In the genomic region with DNA sequence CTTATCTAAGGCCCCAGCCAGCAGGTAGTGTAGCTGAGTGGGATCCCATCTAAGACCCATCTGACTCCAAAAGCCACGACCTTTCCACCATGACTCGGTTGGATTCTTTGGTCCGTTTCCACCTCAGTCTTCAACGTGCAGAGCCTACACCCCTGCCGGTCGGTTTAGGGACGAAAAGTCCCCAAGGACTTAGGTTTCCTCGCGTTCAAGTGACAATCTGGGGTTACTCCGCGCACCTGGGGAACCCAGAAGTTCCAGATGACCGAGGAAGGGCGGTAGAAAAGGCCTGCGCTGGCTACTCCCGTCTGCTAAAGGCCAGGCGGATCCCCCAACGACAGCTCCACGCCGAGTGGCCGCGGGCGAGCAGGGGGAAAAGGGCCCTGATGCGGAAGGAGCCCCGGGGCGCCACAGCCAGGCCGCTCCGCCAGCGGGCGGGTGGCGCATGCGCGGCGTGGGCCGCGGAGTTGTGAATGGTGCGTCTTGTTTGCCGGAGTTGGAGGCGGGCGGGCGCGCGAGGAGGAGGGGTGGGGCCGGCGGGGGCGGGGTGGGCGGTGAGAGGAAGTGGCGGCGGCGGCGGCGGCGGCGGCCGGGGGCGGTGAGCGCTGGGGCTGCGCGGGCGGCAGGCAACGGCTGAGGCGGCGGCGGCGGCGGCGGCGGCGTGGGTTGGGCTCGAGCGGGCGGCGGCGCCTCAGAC, we compare ENCODE assay signal across 1 cellular context.
TF ChIP-seq lines count a peak whose summit lies in the region.

Gene CBFB, plus strand, starts transcription at position 595 of the 694 bp plus-strand sequence. CDS start 259 bp downstream, outside the sequence.

TF ChIP-seq in GM12878, 131 proteins besides CTCF, POLR2A, EP300 and RAD21 (continued from another document and continues in another):
- TF ChIP-seq, protein P1, sequence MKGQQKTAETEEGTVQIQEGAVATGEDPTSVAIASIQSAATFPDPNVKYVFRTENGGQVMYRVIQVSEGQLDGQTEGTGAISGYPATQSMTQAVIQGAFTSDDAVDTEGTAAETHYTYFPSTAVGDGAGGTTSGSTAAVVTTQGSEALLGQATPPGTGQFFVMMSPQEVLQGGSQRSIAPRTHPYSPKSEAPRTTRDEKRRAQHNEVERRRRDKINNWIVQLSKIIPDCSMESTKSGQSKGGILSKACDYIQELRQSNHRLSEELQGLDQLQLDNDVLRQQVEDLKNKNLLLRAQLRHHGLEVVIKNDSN (IDR thresholded peaks at IDR 0.05; ENCODE audit: borderline replicate concordance, extremely low read length, insufficient read depth, low read depth, low read length): no peak
- TF ChIP-seq NFYA (IDR thresholded peaks at IDR 0.05; ENCODE audit: borderline replicate concordance, low read depth, low read length): no peak
- peak; percentile 42; the same call in 1 of the 2 replicates for TF ChIP-seq RELB (IDR thresholded peaks at IDR 0.05; ENCODE audit: low read depth)
- peak; percentile 72 for TF ChIP-seq HDGF (IDR thresholded peaks at IDR 0.05)
- TF ChIP-seq CHD4 (IDR thresholded peaks at IDR 0.05): no peak
- no peak for TF ChIP-seq SREBF1 (IDR thresholded peaks at IDR 0.05; ENCODE audit: low read length)
- no peak for TF ChIP-seq IKZF1 (conservative IDR thresholded peaks at IDR 0.05)
- no peak for TF ChIP-seq TCF7 (IDR thresholded peaks at IDR 0.05; ENCODE audit: borderline replicate concordance)
- TF ChIP-seq, protein P2, sequence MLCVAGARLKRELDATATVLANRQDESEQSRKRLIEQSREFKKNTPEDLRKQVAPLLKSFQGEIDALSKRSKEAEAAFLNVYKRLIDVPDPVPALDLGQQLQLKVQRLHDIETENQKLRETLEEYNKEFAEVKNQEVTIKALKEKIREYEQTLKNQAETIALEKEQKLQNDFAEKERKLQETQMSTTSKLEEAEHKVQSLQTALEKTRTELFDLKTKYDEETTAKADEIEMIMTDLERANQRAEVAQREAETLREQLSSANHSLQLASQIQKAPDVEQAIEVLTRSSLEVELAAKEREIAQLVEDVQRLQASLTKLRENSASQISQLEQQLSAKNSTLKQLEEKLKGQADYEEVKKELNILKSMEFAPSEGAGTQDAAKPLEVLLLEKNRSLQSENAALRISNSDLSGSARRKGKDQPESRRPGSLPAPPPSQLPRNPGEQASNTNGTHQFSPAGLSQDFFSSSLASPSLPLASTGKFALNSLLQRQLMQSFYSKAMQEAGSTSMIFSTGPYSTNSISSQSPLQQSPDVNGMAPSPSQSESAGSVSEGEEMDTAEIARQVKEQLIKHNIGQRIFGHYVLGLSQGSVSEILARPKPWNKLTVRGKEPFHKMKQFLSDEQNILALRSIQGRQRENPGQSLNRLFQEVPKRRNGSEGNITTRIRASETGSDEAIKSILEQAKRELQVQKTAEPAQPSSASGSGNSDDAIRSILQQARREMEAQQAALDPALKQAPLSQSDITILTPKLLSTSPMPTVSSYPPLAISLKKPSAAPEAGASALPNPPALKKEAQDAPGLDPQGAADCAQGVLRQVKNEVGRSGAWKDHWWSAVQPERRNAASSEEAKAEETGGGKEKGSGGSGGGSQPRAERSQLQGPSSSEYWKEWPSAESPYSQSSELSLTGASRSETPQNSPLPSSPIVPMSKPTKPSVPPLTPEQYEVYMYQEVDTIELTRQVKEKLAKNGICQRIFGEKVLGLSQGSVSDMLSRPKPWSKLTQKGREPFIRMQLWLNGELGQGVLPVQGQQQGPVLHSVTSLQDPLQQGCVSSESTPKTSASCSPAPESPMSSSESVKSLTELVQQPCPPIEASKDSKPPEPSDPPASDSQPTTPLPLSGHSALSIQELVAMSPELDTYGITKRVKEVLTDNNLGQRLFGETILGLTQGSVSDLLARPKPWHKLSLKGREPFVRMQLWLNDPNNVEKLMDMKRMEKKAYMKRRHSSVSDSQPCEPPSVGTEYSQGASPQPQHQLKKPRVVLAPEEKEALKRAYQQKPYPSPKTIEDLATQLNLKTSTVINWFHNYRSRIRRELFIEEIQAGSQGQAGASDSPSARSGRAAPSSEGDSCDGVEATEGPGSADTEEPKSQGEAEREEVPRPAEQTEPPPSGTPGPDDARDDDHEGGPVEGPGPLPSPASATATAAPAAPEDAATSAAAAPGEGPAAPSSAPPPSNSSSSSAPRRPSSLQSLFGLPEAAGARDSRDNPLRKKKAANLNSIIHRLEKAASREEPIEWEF (IDR thresholded peaks at IDR 0.05; ENCODE audit: insufficient replicate concordance, low read depth, low read length): no peak
- peak; percentile 9 for TF ChIP-seq SP1 (IDR thresholded peaks at IDR 0.05; ENCODE audit: low read depth, low read length)
- TF ChIP-seq SRF (IDR thresholded peaks at IDR 0.05; ENCODE audit: low read depth in 2 of 2, low read length in 2 of 2): no peak
- peak; percentile 63 for TF ChIP-seq GATAD2B (conservative IDR thresholded peaks at IDR 0.05; ENCODE audit: low read depth)
- no peak for TF ChIP-seq E4F1 (IDR thresholded peaks at IDR 0.05; ENCODE audit: borderline replicate concordance, partially characterized antibody)
- no peak for TF ChIP-seq HDAC6 (IDR thresholded peaks at IDR 0.05; ENCODE audit: unreplicated experiment)
- TF ChIP-seq NRF1 (conservative IDR thresholded peaks at IDR 0.05; ENCODE audit: low read depth, low read length): peak; percentile 84
- no peak for TF ChIP-seq PAX5 (IDR thresholded peaks at IDR 0.05; ENCODE audit: borderline replicate concordance, low read depth, low read length)
- TF ChIP-seq, protein P3, sequence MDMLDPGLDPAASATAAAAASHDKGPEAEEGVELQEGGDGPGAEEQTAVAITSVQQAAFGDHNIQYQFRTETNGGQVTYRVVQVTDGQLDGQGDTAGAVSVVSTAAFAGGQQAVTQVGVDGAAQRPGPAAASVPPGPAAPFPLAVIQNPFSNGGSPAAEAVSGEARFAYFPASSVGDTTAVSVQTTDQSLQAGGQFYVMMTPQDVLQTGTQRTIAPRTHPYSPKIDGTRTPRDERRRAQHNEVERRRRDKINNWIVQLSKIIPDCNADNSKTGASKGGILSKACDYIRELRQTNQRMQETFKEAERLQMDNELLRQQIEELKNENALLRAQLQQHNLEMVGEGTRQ (IDR thresholded peaks at IDR 0.05; ENCODE audit: borderline replicate concordance, low read depth, low read length): no peak
- TF ChIP-seq TARDBP (IDR thresholded peaks at IDR 0.05; ENCODE audit: borderline replicate concordance): no peak
- no peak for TF ChIP-seq ATF3 (IDR thresholded peaks at IDR 0.05; ENCODE audit: borderline replicate concordance, extremely low read depth, low read depth, low read length)
- no peak for TF ChIP-seq RAD51 (IDR thresholded peaks at IDR 0.05)
- TF ChIP-seq E2F4 (IDR thresholded peaks at IDR 0.05; ENCODE audit: low read depth, low read length): no peak
- TF ChIP-seq, protein P4, sequence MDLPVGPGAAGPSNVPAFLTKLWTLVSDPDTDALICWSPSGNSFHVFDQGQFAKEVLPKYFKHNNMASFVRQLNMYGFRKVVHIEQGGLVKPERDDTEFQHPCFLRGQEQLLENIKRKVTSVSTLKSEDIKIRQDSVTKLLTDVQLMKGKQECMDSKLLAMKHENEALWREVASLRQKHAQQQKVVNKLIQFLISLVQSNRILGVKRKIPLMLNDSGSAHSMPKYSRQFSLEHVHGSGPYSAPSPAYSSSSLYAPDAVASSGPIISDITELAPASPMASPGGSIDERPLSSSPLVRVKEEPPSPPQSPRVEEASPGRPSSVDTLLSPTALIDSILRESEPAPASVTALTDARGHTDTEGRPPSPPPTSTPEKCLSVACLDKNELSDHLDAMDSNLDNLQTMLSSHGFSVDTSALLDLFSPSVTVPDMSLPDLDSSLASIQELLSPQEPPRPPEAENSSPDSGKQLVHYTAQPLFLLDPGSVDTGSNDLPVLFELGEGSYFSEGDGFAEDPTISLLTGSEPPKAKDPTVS (IDR thresholded peaks at IDR 0.05; ENCODE audit: low read depth, low read length): no peak
- peak; percentile 31; the same call in 1 of the 2 replicates for TF ChIP-seq LARP7 (IDR thresholded peaks at IDR 0.05)
- TF ChIP-seq DPF2 (IDR thresholded peaks at IDR 0.05): no peak; the same call in none of the 2 replicates
- TF ChIP-seq MEF2A (IDR thresholded peaks at IDR 0.05; ENCODE audit: insufficient read depth, low read depth, low read length): no peak
- no peak for TF ChIP-seq ZNF24 (IDR thresholded peaks at IDR 0.05)
- TF ChIP-seq POLR2AphosphoS2 (IDR thresholded peaks at IDR 0.05; ENCODE audit: low read depth, low read length): peak; percentile 87
- peak; percentile 78; the same call in 1 of the 2 replicates for TF ChIP-seq CHD2 (IDR thresholded peaks at IDR 0.05; ENCODE audit: borderline replicate concordance, low read depth, low read length)
- TF ChIP-seq RUNX3 (IDR thresholded peaks at IDR 0.05; ENCODE audit: low read length): peak; percentile 49
- TF ChIP-seq NR2C1 (IDR thresholded peaks at IDR 0.05): no peak
- no peak for TF ChIP-seq CHD1 (IDR thresholded peaks at IDR 0.05; ENCODE audit: low read depth, low read length)
- TF ChIP-seq E2F8 (IDR thresholded peaks at IDR 0.05; ENCODE audit: low read depth, partially characterized antibody): no peak
- TF ChIP-seq FOXK2 (IDR thresholded peaks at IDR 0.05): no peak
- TF ChIP-seq SUZ12 (IDR thresholded peaks at IDR 0.05; ENCODE audit: unreplicated experiment): no peak
- no peak for TF ChIP-seq STAT3 (IDR thresholded peaks at IDR 0.05; ENCODE audit: low read depth, low read length)
- TF ChIP-seq SPI1 (IDR thresholded peaks at IDR 0.05; ENCODE audit: borderline replicate concordance, insufficient read depth, low read depth, low read length): no peak
- no peak for TF ChIP-seq SKIL (IDR thresholded peaks at IDR 0.05; ENCODE audit: low read depth, poor library complexity, severe bottlenecking)
- TF ChIP-seq CEBPB (IDR thresholded peaks at IDR 0.05; ENCODE audit: borderline replicate concordance in 1 of 2, low read depth in 2 of 2, low read length in 2 of 2): no peak
